ENCODE assay signal across 1 cellular context in the genomic region with DNA sequence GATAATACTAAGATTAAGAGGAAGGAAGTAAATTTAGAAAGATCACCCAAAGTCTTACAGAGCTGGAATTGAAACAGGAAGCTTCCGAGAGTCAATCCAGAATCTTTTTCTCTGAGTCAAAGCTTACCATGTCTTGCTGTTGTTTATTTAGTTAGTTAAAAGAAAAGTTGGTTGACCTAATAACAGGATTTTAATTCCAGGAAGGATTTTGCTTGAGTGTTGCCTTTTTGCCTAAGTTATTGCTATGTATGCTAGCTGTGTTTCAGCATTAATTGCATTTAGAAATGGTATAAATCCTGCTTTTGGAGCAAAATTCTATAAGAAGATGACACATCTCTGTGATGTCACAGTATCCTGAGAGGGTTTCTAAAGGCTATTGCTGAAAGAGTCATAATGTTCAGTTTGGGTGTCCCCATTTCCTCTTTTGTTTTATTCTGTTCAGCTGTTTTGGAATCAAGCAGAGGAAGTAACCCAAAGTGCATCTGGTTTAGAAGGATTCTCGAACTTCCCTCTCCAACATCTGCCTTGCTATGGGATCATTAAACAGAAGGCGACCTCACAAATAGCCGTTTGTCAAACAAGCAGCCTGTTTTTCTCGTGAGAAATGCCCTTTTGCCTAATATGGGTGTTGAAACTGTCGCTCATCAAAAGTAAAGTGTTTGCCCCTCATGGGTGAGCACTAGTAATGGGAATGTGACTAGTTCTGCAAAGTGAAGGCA.
TF ChIP-seq lines count a peak whose summit lies in the region.

No MANE protein-coding gene starts in this region.

TF ChIP-seq in HepG2, 621 proteins besides CTCF, POLR2A, EP300 and RAD21 (continued from another document):
- TF ChIP-seq ARID4A (CRISPR knock-in tag; IDR thresholded peaks at IDR 0.05; ENCODE audit: borderline replicate concordance) (no peak), ETS1 (CRISPR knock-in tag; IDR thresholded peaks at IDR 0.05) (no peak), SRF (IDR thresholded peaks at IDR 0.05; ENCODE audit: low read depth, low read length) (peak; percentile 78; the same call in 1 of the 2 replicates), ZNF552 (CRISPR knock-in tag; IDR thresholded peaks at IDR 0.05; ENCODE audit: borderline replicate concordance) (no peak), RFX5 (IDR thresholded peaks at IDR 0.05; ENCODE audit: low read depth, low read length) (no peak)
- TF ChIP-seq, protein P1, sequence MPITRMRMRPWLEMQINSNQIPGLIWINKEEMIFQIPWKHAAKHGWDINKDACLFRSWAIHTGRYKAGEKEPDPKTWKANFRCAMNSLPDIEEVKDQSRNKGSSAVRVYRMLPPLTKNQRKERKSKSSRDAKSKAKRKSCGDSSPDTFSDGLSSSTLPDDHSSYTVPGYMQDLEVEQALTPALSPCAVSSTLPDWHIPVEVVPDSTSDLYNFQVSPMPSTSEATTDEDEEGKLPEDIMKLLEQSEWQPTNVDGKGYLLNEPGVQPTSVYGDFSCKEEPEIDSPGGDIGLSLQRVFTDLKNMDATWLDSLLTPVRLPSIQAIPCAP (CRISPR knock-in tag; IDR thresholded peaks at IDR 0.05; ENCODE audit: low read depth): no peak
